Comparison of ENCODE assay signal across 10 cellular contexts in genomic region chr10:75395955-75396860, GRCh38. TPM values are rescaled to one million over a fixed set of nuclear protein-coding genes. Genes with fewer than 3 reads are reported as not detected.
DNase-seq lines count a peak whose midpoint lies in the region; ATAC-seq and TF ChIP-seq lines count a peak whose summit lies in the region.
"Had no signal": no experiment of that assay in that cellular context is flagged by ENCODE, and none has a peak within 500 bp of the region (broad histone marks: within the 10 kb centered on the region; RNA-seq: fewer than 3 reads in every experiment).

No MANE protein-coding gene starts in this region.

- no peak for TF ChIP-seq POLR2A in stomach (IDR thresholded peaks at IDR 0.05)

- intact Hi-C loops in stomach (cut with DNase I; ENCODE audit: low total_unique reads) = loop anchor here (10.0 kb wide), 1 partner anchor 639 kb away; no protein-coding TSS in a partner anchor

- POLR2A ChIA-PET in HEK293T (lab: Yijun Ruan, JAX) = interaction anchor here (0.7 to 12.0 kb wide), 15 partner anchors 9 to 718 kb away, joined by 3 to 178 read pairs (median 5); no protein-coding TSS in a partner anchor

- ATAC-seq in HG03432 (IDR thresholded peaks at IDR 0.05; ENCODE audit: unreplicated experiment) = no peak

- peak overlapping the region; percentile 82 for H3K27ac ChIP-seq in duodenal mucosa (ENCODE audit: low read depth, low read length)
- H3K27ac ChIP-seq in stomach = peak overlapping the region; percentile 82 to 99 (median 95)

- DNase-seq in HEK293T (ENCODE audit: extremely low spot score) (no peak), left kidney (ENCODE audit: low read depth, low spot score) (peak; percentile 90), stomach (no peak), HPDE6-E6E7 (ENCODE audit: extremely low spot score) (no peak), pons (ENCODE audit: low spot score) (no peak), MG63 (no peak)
- DNase-seq: NCI-H748 treated with DMSO at 0.1 percent for 48 hours had no signal

- no peak for TF ChIP-seq EP300 in stomach (IDR thresholded peaks at IDR 0.05)

- H3K4me3 ChIP-seq in duodenal mucosa (ENCODE audit: low read depth in 1 of 2, low read length in 2 of 2) = peak overlapping the region; percentile 75 to 92
- H3K4me3 ChIP-seq in stomach = peak overlapping the region; percentile 75 to 98 (median 87)
- no peak overlapping the region for H3K4me3 ChIP-seq in MG63
- H3K4me3 ChIP-seq: GM12878 had no signal

- H3K9ac ChIP-seq in duodenal mucosa (ENCODE audit: low read depth in 1 of 2, low read length in 2 of 2) = peak overlapping the region; percentile 78 to 86

- H3K27me3 ChIP-seq in duodenal mucosa (ENCODE audit: control insufficient read depth in 1 of 2, insufficient read depth in 2 of 2, low read length in 2 of 2) (no peaks in the 10 kb centered on the region), stomach (peaks cover 0 to 27% (median 0%) of the 10 kb centered on the region in 3 donors), MG63 (no peaks in the 10 kb centered on the region)

- H3K36me3 ChIP-seq in duodenal mucosa (ENCODE audit: control insufficient read depth in 1 of 2, insufficient read depth in 2 of 2, low read length in 2 of 2) (peaks cover 0 to 8% of the 10 kb centered on the region in 2 donors), stomach (peaks cover 6 to 27% (median 14%) of the 10 kb centered on the region in 4 donors), MG63 (peaks cover 26% of the 10 kb centered on the region)

- peaks cover 8 to 14% of the 10 kb centered on the region in 2 donors for H3K4me1 ChIP-seq in duodenal mucosa (ENCODE audit: control insufficient read depth in 1 of 2, insufficient read depth in 2 of 2, low read length in 2 of 2)
- H3K4me1 ChIP-seq in stomach = peaks cover 5 to 39% (median 33%) of the 10 kb centered on the region in 4 donors

- H3K9me3 ChIP-seq in duodenal mucosa (ENCODE audit: control insufficient read depth in 1 of 2, low read length in 2 of 2) = no peaks in the 10 kb centered on the region
- no peaks in the 10 kb centered on the region for H3K9me3 ChIP-seq in stomach
- H3K9me3 ChIP-seq in MG63 = no peaks in the 10 kb centered on the region

- no peak for TF ChIP-seq CTCF in stomach (IDR thresholded peaks at IDR 0.05)

- 10 to 30% (median 11%) methylated on average over 50 to 78 of the region's 78 CpGs for WGBS in stomach, 5 donors

- CTCF ChIA-PET in HEK293T (lab: Yijun Ruan, JAX) = interaction anchor here (0.6 to 2.9 kb wide), 26 partner anchors 10 to 1507 kb away, joined by 3 to 22 read pairs (median 3); partner anchors contain the start of gene COMTD1

TF ChIP-seq in HEK293T, 16 proteins besides CTCF, POLR2A, EP300 and RAD21:
- no peak for TF ChIP-seq ARNT (IDR thresholded peaks at IDR 0.05)
- TF ChIP-seq ELF4 (IDR thresholded peaks at IDR 0.05) = peak; percentile 8; the same call in 1 of the 2 replicates

RNA-seq across cellular contexts. Expression of gene ZNF503, which starts 5.4 kb away (rescaled TPM):
- 10 to 100 TPM in 2 of 5 donors, 1 to 10 TPM in 3; 3.5 to 24.1 (median 8.2) TPM for total RNA-seq in stomach
- 10 to 100 TPM; 10.5 to 16.2 (median 15.1) TPM for polyA plus RNA-seq in stomach
- total RNA-seq in MG63 (2014; rRNA removed; shearing (Covaris generic); ENCODE audit: low replicate concordance) = 6.2 and 8.8 TPM in 2 replicates

RNA-seq across cellular contexts. Expression of gene LRMDA, which starts 35.2 kb away (rescaled TPM):
- 10 to 100 TPM in 1 of 5 donors, 1 to 10 TPM in 3, not detected in 1; 1.3 to 13.6 (median 6.5) TPM for total RNA-seq in stomach
- polyA plus RNA-seq in stomach = 10 to 100 TPM; 16.9 to 30.2 (median 24.7) TPM
- total RNA-seq in MG63 (2014; rRNA removed; shearing (Covaris generic); ENCODE audit: low replicate concordance) = 1.3 TPM in 1 of 2 replicates, not detected in the other
